In the genomic region with DNA sequence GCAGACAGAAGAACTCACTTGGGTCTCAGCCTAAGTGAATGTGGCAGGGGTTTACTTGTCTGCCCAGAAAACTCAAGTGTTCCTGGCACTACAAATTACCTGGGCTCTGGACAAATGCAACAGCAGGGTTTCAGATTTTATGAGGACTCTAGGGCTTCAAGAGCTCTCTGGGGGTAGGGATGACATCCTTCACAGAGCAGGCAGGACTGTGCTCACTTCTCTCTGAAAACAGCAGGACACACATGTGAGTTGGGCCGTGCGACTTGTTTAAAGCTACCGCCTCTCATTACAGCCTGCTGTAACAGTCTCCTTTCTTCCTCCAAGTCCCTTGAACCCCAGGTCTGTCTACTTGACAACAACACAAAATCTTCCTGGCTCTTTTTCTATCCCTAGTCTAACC, we compare ENCODE assay signal across 1 cellular context.
TF ChIP-seq lines count a peak whose summit lies in the region.

No MANE protein-coding gene starts in this region.

TF ChIP-seq in H1, 55 proteins besides CTCF, POLR2A, EP300 and RAD21 (continued from another document):
- TF ChIP-seq, protein P1, sequence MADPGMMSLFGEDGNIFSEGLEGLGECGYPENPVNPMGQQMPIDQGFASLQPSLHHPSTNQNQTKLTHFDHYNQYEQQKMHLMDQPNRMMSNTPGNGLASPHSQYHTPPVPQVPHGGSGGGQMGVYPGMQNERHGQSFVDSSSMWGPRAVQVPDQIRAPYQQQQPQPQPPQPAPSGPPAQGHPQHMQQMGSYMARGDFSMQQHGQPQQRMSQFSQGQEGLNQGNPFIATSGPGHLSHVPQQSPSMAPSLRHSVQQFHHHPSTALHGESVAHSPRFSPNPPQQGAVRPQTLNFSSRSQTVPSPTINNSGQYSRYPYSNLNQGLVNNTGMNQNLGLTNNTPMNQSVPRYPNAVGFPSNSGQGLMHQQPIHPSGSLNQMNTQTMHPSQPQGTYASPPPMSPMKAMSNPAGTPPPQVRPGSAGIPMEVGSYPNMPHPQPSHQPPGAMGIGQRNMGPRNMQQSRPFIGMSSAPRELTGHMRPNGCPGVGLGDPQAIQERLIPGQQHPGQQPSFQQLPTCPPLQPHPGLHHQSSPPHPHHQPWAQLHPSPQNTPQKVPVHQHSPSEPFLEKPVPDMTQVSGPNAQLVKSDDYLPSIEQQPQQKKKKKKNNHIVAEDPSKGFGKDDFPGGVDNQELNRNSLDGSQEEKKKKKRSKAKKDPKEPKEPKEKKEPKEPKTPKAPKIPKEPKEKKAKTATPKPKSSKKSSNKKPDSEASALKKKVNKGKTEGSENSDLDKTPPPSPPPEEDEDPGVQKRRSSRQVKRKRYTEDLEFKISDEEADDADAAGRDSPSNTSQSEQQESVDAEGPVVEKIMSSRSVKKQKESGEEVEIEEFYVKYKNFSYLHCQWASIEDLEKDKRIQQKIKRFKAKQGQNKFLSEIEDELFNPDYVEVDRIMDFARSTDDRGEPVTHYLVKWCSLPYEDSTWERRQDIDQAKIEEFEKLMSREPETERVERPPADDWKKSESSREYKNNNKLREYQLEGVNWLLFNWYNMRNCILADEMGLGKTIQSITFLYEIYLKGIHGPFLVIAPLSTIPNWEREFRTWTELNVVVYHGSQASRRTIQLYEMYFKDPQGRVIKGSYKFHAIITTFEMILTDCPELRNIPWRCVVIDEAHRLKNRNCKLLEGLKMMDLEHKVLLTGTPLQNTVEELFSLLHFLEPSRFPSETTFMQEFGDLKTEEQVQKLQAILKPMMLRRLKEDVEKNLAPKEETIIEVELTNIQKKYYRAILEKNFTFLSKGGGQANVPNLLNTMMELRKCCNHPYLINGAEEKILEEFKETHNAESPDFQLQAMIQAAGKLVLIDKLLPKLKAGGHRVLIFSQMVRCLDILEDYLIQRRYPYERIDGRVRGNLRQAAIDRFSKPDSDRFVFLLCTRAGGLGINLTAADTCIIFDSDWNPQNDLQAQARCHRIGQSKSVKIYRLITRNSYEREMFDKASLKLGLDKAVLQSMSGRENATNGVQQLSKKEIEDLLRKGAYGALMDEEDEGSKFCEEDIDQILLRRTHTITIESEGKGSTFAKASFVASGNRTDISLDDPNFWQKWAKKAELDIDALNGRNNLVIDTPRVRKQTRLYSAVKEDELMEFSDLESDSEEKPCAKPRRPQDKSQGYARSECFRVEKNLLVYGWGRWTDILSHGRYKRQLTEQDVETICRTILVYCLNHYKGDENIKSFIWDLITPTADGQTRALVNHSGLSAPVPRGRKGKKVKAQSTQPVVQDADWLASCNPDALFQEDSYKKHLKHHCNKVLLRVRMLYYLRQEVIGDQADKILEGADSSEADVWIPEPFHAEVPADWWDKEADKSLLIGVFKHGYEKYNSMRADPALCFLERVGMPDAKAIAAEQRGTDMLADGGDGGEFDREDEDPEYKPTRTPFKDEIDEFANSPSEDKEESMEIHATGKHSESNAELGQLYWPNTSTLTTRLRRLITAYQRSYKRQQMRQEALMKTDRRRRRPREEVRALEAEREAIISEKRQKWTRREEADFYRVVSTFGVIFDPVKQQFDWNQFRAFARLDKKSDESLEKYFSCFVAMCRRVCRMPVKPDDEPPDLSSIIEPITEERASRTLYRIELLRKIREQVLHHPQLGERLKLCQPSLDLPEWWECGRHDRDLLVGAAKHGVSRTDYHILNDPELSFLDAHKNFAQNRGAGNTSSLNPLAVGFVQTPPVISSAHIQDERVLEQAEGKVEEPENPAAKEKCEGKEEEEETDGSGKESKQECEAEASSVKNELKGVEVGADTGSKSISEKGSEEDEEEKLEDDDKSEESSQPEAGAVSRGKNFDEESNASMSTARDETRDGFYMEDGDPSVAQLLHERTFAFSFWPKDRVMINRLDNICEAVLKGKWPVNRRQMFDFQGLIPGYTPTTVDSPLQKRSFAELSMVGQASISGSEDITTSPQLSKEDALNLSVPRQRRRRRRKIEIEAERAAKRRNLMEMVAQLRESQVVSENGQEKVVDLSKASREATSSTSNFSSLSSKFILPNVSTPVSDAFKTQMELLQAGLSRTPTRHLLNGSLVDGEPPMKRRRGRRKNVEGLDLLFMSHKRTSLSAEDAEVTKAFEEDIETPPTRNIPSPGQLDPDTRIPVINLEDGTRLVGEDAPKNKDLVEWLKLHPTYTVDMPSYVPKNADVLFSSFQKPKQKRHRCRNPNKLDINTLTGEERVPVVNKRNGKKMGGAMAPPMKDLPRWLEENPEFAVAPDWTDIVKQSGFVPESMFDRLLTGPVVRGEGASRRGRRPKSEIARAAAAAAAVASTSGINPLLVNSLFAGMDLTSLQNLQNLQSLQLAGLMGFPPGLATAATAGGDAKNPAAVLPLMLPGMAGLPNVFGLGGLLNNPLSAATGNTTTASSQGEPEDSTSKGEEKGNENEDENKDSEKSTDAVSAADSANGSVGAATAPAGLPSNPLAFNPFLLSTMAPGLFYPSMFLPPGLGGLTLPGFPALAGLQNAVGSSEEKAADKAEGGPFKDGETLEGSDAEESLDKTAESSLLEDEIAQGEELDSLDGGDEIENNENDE (IDR thresholded peaks at IDR 0.05; ENCODE audit: insufficient replicate concordance, low read length) = no peak
- TF ChIP-seq YY1 (IDR thresholded peaks at IDR 0.05; ENCODE audit: low read depth, low read length) (no peak), RFX5 (IDR thresholded peaks at IDR 0.05; ENCODE audit: borderline replicate concordance, low read depth, low read length) (no peak), EZH2 (IDR thresholded peaks at IDR 0.05; ENCODE audit: low read depth, low read length, severe bottlenecking) (no peak), CBX5 (IDR thresholded peaks at IDR 0.05; ENCODE audit: low read depth, low read length) (no peak), BACH1 (IDR thresholded peaks at IDR 0.05; ENCODE audit: low read length) (no peak)
- TF ChIP-seq, protein P2, sequence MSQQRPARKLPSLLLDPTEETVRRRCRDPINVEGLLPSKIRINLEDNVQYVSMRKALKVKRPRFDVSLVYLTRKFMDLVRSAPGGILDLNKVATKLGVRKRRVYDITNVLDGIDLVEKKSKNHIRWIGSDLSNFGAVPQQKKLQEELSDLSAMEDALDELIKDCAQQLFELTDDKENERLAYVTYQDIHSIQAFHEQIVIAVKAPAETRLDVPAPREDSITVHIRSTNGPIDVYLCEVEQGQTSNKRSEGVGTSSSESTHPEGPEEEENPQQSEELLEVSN (IDR thresholded peaks at IDR 0.05) = no peak
